27 cellular contexts compared by ENCODE assay signal in the genomic region with DNA sequence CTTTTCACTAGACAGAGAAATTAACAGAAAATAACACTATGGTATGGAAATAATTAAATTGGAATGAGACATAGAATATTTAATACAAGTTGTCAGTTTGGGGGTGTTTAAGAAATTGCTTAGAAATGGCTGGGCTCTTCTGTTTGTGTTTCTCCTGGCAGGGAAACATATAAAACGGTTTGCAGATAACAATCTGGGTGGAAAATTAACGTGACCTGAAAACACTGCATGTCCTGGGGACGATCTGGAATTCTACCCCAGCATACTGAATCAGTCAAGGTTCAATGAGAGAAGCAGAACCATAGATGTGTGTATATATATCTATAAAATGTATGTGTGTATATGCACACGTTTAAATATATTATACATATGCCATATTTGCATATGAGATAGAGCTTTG.
DNase-seq lines count a peak whose midpoint lies in the region; TF ChIP-seq lines count a peak whose summit lies in the region.
"Had no signal": no experiment of that assay in that cellular context is flagged by ENCODE, and none has a peak within 500 bp of the region (broad histone marks: within the 10 kb centered on the region; RNA-seq: fewer than 3 reads in every experiment).

No MANE protein-coding gene starts in this region.

- CTCF ChIA-PET in RWPE1 (lab: Yijun Ruan, JAX), result no interaction called here

- POLR2A ChIA-PET in RWPE1 (lab: Yijun Ruan, JAX; ENCODE audit: low non-redundant PET), result no interaction called here

- DNase-seq in SK-N-DZ (ENCODE audit: low spot score), result peak; percentile 24
- no peak for DNase-seq in RWPE1 (ENCODE audit: low spot score)
- DNase-seq: 8988T; ACHN; AML-193; BE2C; C1 segment of cervical spinal cord; Caco-2; Calu3; CD4-positive, alpha-beta memory T cell; CD4-positive, alpha-beta T cell; CD4-positive, CD25-positive, alpha-beta regulatory T cell; CD8-positive, alpha-beta memory T cell; CD8-positive, alpha-beta T cell; COR-L47; DMS 273 treated with DMSO at 0.1 percent for 48 hours; DMS153; DMS53; DMS79; DMS79 treated with DMSO at 0.1 percent for 48 hours; DND-41; EL had no signal

- H3K27ac ChIP-seq in RWPE1, result no peak overlapping the region
- H3K27ac ChIP-seq: 22Rv1; A549; BLaER1; BLaER1 treated with 17β-estradiol and CSF1 and Interleukin-3, amounts not matched to agents 10 nM and 100 nM; C4-2B had no signal

- TF ChIP-seq CTCF in RWPE1 (conservative IDR thresholded peaks at IDR 0.05; ENCODE audit: low read depth), result no peak
